ENCODE assay signal across 10 cellular contexts in genomic region chr10:119360181-119360921, GRCh38.
DNase-seq lines count a peak whose midpoint lies in the region; ATAC-seq and TF ChIP-seq lines count a peak whose summit lies in the region.
"Had no signal": no experiment of that assay in that cellular context is flagged by ENCODE, and none has a peak within 500 bp of the region (broad histone marks: within the 10 kb centered on the region; RNA-seq: fewer than 3 reads in every experiment).

No MANE protein-coding gene starts in this region.

- 73 to 80% (median 77%) methylated on average over 7 to 11 of the region's 11 CpGs for WGBS in psoas muscle, 3 donors

- no peak overlapping the region for H2AFZ ChIP-seq in OCI-LY7 (ENCODE audit: low read length)

- H3K79me2 ChIP-seq in OCI-LY7 (ENCODE audit: insufficient read depth, low read depth, low read length): no peaks in the 10 kb centered on the region

- POLR2A ChIA-PET in OCI-LY7 (lab: Charles Lee): no interaction called here
- POLR2A ChIA-PET in Caco-2 (lab: Charles Lee): no interaction called here

- peak; percentile 33 for DNase-seq in activated CD4-positive, alpha-beta T cell treated with anti-CD3 and anti-CD28 coated beads for 48 hours
- no peak for DNase-seq in activated CD4-positive, alpha-beta T cell treated with anti-CD3 and anti-CD28 coated beads for 1 hour
- DNase-seq in OCI-LY7 (ENCODE audit: low spot score): peak; percentile 42
- peak in 1 of 3 experiments; percentile 12 for DNase-seq in effector memory CD8-positive, alpha-beta T cell
- DNase-seq in psoas muscle: peak in 1 of 2 donors; percentile 66
- DNase-seq in Caco-2: no peak
- DNase-seq in HFFc6: no peak
- DNase-seq: NCI-H1048 had no signal

- peaks cover 3 to 16% of the 10 kb centered on the region in 2 donors for H3K9me3 Mint-ChIP-seq in effector memory CD8-positive, alpha-beta T cell
- H3K9me3 Mint-ChIP-seq in Caco-2 (ENCODE audit: unreplicated experiment) (peaks cover 27% of the 10 kb centered on the region), HFFc6 (peaks cover 21% of the 10 kb centered on the region)

- H3K4me1 ChIP-seq in OCI-LY7 (ENCODE audit: insufficient read depth, low read length, poor library complexity, severe bottlenecking): peaks cover 26% of the 10 kb centered on the region
- H3K4me1 ChIP-seq in psoas muscle: peaks cover 12% of the 10 kb centered on the region
- peaks cover 6% of the 10 kb centered on the region for H3K4me1 ChIP-seq in Caco-2

- H3K36me3 ChIP-seq in OCI-LY7 (ENCODE audit: insufficient read depth, low read length): no peaks in the 10 kb centered on the region; the same call in 1 of the 2 replicates
- H3K36me3 ChIP-seq in psoas muscle (ENCODE audit: insufficient read depth in 1 of 2, low read depth in 1 of 2): no peaks in the 10 kb centered on the region
- H3K36me3 ChIP-seq in Caco-2 (ENCODE audit: control insufficient read depth, insufficient read depth, low read length): no peaks in the 10 kb centered on the region

- intact Hi-C loops in OCI-LY7 (cut with micrococcal nuclease; ENCODE audit: unreplicated experiment) (loop anchor here (2.0 kb wide), 1 partner anchor 54 kb away; no protein-coding TSS in a partner anchor), psoas muscle (cut with DNase I) (no loop called here), Caco-2 (cut with micrococcal nuclease; ENCODE audit: unreplicated experiment) (no loop called here)

- peaks cover 13 to 21% of the 10 kb centered on the region in 2 donors for H3K4me1 Mint-ChIP-seq in effector memory CD8-positive, alpha-beta T cell (ENCODE audit: low read depth in 2 of 2)
- H3K4me1 Mint-ChIP-seq in Caco-2 (ENCODE audit: low read depth, unreplicated experiment): no peaks in the 10 kb centered on the region
- H3K4me1 Mint-ChIP-seq in HFFc6 (ENCODE audit: low read depth): peaks cover 18% of the 10 kb centered on the region

- no peaks in the 10 kb centered on the region for H4K20me1 ChIP-seq in OCI-LY7 (ENCODE audit: insufficient read depth, low read length)

- no peaks in the 10 kb centered on the region for H3K27me3 ChIP-seq in psoas muscle (ENCODE audit: insufficient read depth in 3 of 3, low read length in 2 of 3)
- H3K27me3 ChIP-seq in Caco-2 (replicated peaks; ENCODE audit: control insufficient read depth, insufficient read depth, low read length): no peaks in the 10 kb centered on the region

- H3K4me3 Mint-ChIP-seq in effector memory CD8-positive, alpha-beta T cell: no peak overlapping the region
- no peak overlapping the region for H3K4me3 Mint-ChIP-seq in Caco-2 (ENCODE audit: unreplicated experiment)
- H3K4me3 Mint-ChIP-seq in HFFc6: no peak overlapping the region
- H3K4me3 Mint-ChIP-seq: neural crest cell had no signal

- peak; percentile 32 for ATAC-seq in effector memory CD8-positive, alpha-beta T cell (replicated peaks)
- ATAC-seq in psoas muscle: peak; percentile 14 to 51 (median 17)
- no peak for ATAC-seq in GM21825 (IDR thresholded peaks at IDR 0.05; ENCODE audit: unreplicated experiment)

- no peak overlapping the region for H3K4me2 ChIP-seq in OCI-LY7 (ENCODE audit: low read length)

- H3K9me2 ChIP-seq in OCI-LY7 (ENCODE audit: insufficient read depth, low read length): no peaks in the 10 kb centered on the region

- H3K9me3 ChIP-seq in OCI-LY7 (ENCODE audit: low read length) (peaks cover 17% of the 10 kb centered on the region), psoas muscle (no peaks in the 10 kb centered on the region), Caco-2 (peaks cover 10% of the 10 kb centered on the region)

- CTCF ChIA-PET in OCI-LY7 (lab: Charles Lee; ENCODE audit: unreplicated experiment): no interaction called here
- CTCF ChIA-PET in Caco-2 (lab: Charles Lee): no interaction called here

- H3K27ac Mint-ChIP-seq in effector memory CD8-positive, alpha-beta T cell: peak overlapping the region in 1 of 2 donors; percentile 49
- H3K27ac Mint-ChIP-seq in Caco-2 (ENCODE audit: unreplicated experiment): no peak overlapping the region
- no peak overlapping the region for H3K27ac Mint-ChIP-seq in HFFc6

- TF ChIP-seq CTCF in OCI-LY7 (conservative IDR thresholded peaks at IDR 0.05; ENCODE audit: low read length) (no peak), psoas muscle (IDR thresholded peaks at IDR 0.05) (no peak), Caco-2 (IDR thresholded peaks at IDR 0.05; ENCODE audit: insufficient read depth in 1 of 2, low read depth in 1 of 2, low read length in 1 of 2, severe bottlenecking in 1 of 2, unreplicated experiment in 1 of 2) (no peak), HFFc6 (IDR thresholded peaks at IDR 0.05) (no peak)

- H3K36me3 Mint-ChIP-seq in effector memory CD8-positive, alpha-beta T cell (ENCODE audit: insufficient read depth): peaks cover 6% of the 10 kb centered on the region
- H3K36me3 Mint-ChIP-seq in Caco-2 (ENCODE audit: insufficient read depth, unreplicated experiment): no peaks in the 10 kb centered on the region
- H3K36me3 Mint-ChIP-seq in HFFc6 (ENCODE audit: low read depth): peaks cover 23% of the 10 kb centered on the region

- BruUV-seq in OCI-LY7 (replicated peaks; lab: Mats Ljungman, UMichigan) (no TSS peak), Caco-2 (replicated peaks; lab: Mats Ljungman, UMichigan) (no TSS peak)

- H3K27me3 Mint-ChIP-seq in effector memory CD8-positive, alpha-beta T cell: no peaks in the 10 kb centered on the region
- H3K27me3 Mint-ChIP-seq in Caco-2 (ENCODE audit: insufficient read depth, unreplicated experiment) (no peaks in the 10 kb centered on the region), HFFc6 (ENCODE audit: insufficient read depth) (peaks cover 6% of the 10 kb centered on the region)

- no peak overlapping the region for H3K27ac ChIP-seq in OCI-LY7 (ENCODE audit: low read depth, low read length, poor library complexity, severe bottlenecking)
- peak overlapping the region; percentile 23 for H3K27ac ChIP-seq in psoas muscle

- no peak overlapping the region for H3K4me3 ChIP-seq in OCI-LY7 (ENCODE audit: low read depth, low read length, poor library complexity, severe bottlenecking)
- H3K4me3 ChIP-seq in psoas muscle: no peak overlapping the region
- H3K4me3 ChIP-seq in Caco-2 (ENCODE audit: low read depth, low read length): no peak overlapping the region

Comparison
In these comparisons a context has a peak if more than half of its experiments do, and no peak if none do; other contexts are left out.
1. DNase-seq: peak in activated CD4-positive, alpha-beta T cell treated with anti-CD3 and anti-CD28 coated beads for 48 hours (single experiment) and OCI-LY7 (single experiment); none in activated CD4-positive, alpha-beta T cell treated with anti-CD3 and anti-CD28 coated beads for 1 hour (single experiment), Caco-2 (0 of 2) and HFFc6 (single experiment).